ENCODE assay signal across 8 cellular contexts in the genomic region with DNA sequence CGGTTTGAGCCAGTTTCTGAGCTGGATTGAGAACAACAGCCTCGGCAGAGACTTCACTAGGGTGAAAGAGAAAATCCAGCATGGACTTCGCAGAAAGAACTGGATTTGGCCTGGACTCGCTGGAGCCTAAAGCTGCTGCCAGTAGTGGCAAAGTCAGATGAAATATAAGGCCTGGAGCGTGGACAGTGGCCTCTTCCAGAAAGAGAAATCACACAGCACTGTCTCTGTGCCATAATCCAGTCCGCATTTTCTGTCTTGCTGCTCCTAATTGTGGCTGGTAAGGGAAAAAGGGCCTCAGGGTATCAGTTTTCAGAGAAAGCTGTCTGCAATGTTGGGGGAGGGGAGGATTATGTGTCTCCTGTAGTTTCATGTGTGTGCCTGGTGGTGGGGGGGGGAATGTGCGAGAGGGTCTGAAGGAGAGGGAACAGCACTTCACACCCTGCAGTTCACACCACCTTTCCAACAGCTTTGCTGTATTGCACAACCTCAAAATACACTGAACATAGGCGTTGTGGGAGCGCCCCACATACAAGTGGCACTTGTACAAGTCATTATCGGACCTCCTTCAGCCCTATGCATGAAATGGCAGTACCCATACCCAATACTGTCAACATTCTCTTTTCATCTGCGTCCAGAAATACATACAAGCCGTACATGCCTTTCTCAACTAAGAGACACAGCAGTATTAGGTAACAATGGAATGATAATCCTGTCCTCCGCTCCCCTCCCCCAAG.
DNase-seq lines count a peak whose midpoint lies in the region; ATAC-seq lines count a peak whose summit lies in the region.

No MANE protein-coding gene starts in this region.

- POLR2A ChIA-PET in activated CD4-positive, alpha-beta T cell treated with anti-CD3 and anti-CD28 coated beads for 36 hours (lab: Charles Lee) = interaction anchor here (0.5 to 1.9 kb wide), 5 partner anchors 108 to 137 kb away, joined by 3 to 19 read pairs (median 10); partner anchors contain the start of gene ATF7IP

- CTCF ChIA-PET in activated CD4-positive, alpha-beta T cell treated with anti-CD3 and anti-CD28 coated beads for 36 hours (lab: Charles Lee) = interaction anchor here (0.5 to 2.3 kb wide), 20 partner anchors 12 to 506 kb away, joined by 3 to 17 read pairs (median 4); partner anchors contain the start of gene ATF7IP

- peaks cover 18% of the 10 kb centered on the region for H3K36me3 Mint-ChIP-seq in activated CD4-positive, alpha-beta T cell treated with anti-CD3 and anti-CD28 coated beads for 36 hours (ENCODE audit: low read depth)

- intact Hi-C loops in activated CD4-positive, alpha-beta T cell treated with anti-CD3 and anti-CD28 coated beads for 36 hours (cut with DNase I, micrococcal nuclease) = loop anchor here (1.0 to 10.0 kb wide), 11 partner anchors 21 to 1624 kb away; partner anchors contain the start of genes ARHGDIB (in 1 of the 2), ATF7IP (in 1 of the 2) and STRAP (in 1 of the 2)
- intact Hi-C loops in left colon (cut with DNase I, micrococcal nuclease) = loop anchor here in 1 of 2 donors (2.0 to 10.0 kb wide), 2 partner anchors 109 to 157 kb away; no protein-coding TSS in a partner anchor

- H3K4me3 Mint-ChIP-seq in activated CD4-positive, alpha-beta T cell treated with anti-CD3 and anti-CD28 coated beads for 36 hours = peak overlapping the region; percentile 66

- ATAC-seq in HG03135 (IDR thresholded peaks at IDR 0.05; ENCODE audit: unreplicated experiment) = peak; percentile 63
- peak; percentile 78 for ATAC-seq in activated CD4-positive, alpha-beta T cell treated with anti-CD3 and anti-CD28 coated beads for 36 hours
- ATAC-seq in left colon = peak; percentile 63

- H3K27ac ChIP-seq in cingulate gyrus (ENCODE audit: low read depth, low read length) = peak overlapping the region; percentile 91

- H3K27me3 Mint-ChIP-seq in activated CD4-positive, alpha-beta T cell treated with anti-CD3 and anti-CD28 coated beads for 36 hours = no peaks in the 10 kb centered on the region

- peak overlapping the region; percentile 99 for H3K27ac Mint-ChIP-seq in activated CD4-positive, alpha-beta T cell treated with anti-CD3 and anti-CD28 coated beads for 36 hours

- peaks cover 11% of the 10 kb centered on the region for H3K9me3 Mint-ChIP-seq in activated CD4-positive, alpha-beta T cell treated with anti-CD3 and anti-CD28 coated beads for 36 hours (ENCODE audit: low read depth)

- peaks cover 49% of the 10 kb centered on the region for H3K4me1 Mint-ChIP-seq in activated CD4-positive, alpha-beta T cell treated with anti-CD3 and anti-CD28 coated beads for 36 hours

- DNase-seq in NCI-H1417 (lab: John Stamatoyannopoulos, UW) (peak; percentile 84 to 99 (median 92)), NCI-H1417 treated with DMSO at 0.1 percent for 48 hours (lab: John Stamatoyannopoulos, UW) (no peak), NCI-H2227 treated with DMSO at 0.1 percent for 48 hours (lab: John Stamatoyannopoulos, UW) (peak; percentile 38), left colon (peak; percentile 92 to 93)
- DNase-seq in activated CD4-positive, alpha-beta T cell treated with anti-CD3 and anti-CD28 coated beads for 36 hours = peak; percentile 95
- DNase-seq in stimulated activated CD4-positive, alpha-beta T cell treated with anti-CD3 and anti-CD28 coated beads, Interleukin-1b, Interleukin-23, amount 100 ng/mL, for 24 hours (ENCODE audit: low read depth in 4 of 4, low spot score in 1 of 4) = peak; percentile 58 to 75 (median 66)
